35 cellular contexts compared by ENCODE assay signal in the genomic region with DNA sequence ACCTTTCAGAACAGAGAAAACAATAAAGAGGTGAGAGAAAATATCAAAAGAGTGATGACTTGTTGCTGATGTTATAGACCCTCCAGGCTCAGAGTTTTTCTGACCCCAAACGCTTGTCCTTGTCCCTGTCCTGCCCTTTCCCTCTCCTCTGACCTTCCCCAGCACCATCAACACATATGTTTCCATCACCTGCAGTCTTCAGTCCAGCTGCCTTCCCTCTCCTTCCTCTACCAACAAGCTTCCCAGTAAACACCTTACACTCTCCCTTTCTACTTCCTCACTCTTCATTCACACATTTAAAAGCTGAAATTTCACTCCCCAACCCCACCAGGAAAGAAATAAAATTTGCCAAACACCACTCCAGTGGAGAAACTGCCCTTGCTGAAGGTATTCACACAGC.
"Had no signal": no experiment of that assay in that cellular context is flagged by ENCODE, and none has a peak within 500 bp of the region (broad histone marks: within the 10 kb centered on the region; RNA-seq: fewer than 3 reads in every experiment).

No MANE protein-coding gene starts in this region.

- H3K4me3 ChIP-seq: MG63 had no signal

- H3K27me3 ChIP-seq: MG63 had no signal

- H3K9me3 ChIP-seq: MG63 had no signal

- H3K36me3 ChIP-seq: MG63 had no signal

- DNase-seq: Kasumi-1, MG63, MM.1S, MV-4-11, NCI-H1048, NCI-H1092, NCI-H1092 treated with DMSO at 0.1 percent for 48 hours, NCI-H1105, NCI-H1105 treated with DMSO at 0.1 percent for 48 hours, NCI-H1417, NCI-H1417 treated with DMSO at 0.1 percent for 48 hours, NCI-H1436, NCI-H1436 treated with DMSO at 0.1 percent for 48 hours, NCI-H146, NCI-H1694, NCI-H1694 treated with DMSO at 0.1 percent for 48 hours, NCI-H187, NCI-H187 treated with DMSO at 0.1 percent for 48 hours, NCI-H1930, NCI-H2029, NCI-H2029 treated with DMSO at 0.1 percent for 48 hours, NCI-H2081, NCI-H2081 treated with DMSO at 0.1 percent for 48 hours, NCI-H2107, NCI-H2171, NCI-H2171 treated with DMSO at 0.1 percent for 48 hours, NCI-H2227 treated with DMSO at 0.1 percent for 48 hours, NCI-H226, NCI-H345, NCI-H446, NCI-H446 treated with DMSO at 0.1 percent for 48 hours, NCI-H510A, NCI-H510A treated with DMSO at 0.1 percent for 48 hours, NCI-H524, NCI-H524 treated with DMSO at 0.1 percent for 48 hours had no signal
